In the genomic region with DNA sequence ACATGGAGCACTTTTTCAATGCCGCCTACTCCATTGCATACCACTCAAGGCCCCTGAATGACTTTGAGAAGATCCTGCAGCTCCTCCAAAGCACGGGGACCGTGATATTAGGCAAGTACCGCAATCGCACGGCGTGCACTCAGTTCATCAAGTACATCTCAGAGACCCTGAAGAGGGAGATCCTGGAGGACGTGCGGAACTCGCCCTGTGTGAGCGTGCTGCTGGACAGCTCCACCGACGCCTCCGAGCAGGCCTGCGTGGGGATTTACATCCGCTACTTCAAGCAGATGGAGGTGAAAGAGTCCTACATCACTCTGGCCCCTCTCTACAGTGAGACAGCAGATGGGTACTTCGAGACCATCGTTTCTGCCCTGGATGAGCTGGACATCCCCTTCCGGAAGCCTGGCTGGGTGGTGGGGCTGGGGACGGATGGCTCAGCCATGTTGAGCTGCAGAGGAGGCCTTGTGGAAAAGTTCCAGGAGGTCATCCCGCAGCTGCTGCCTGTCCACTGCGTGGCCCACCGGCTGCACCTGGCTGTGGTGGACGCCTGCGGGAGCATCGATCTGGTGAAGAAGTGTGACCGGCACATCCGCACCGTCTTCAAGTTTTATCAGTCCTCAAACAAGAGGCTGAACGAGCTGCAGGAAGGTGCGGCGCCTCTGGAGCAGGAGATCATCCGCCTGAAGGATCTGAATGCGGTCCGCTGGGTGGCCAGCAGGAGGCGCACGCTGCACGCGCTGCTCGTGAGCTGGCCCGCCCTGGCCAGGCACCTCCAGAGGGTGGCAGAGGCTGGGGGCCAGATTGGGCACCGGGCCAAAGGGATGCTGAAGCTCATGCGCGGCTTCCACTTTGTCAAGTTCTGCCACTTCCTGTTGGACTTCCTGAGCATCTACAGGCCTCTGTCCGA, we compare ENCODE assay signal across 11 cellular contexts. TPM values are rescaled to one million over a fixed set of nuclear protein-coding genes. Genes with fewer than 3 reads are reported as not detected.
DNase-seq lines count a peak whose midpoint lies in the region; ATAC-seq and TF ChIP-seq lines count a peak whose summit lies in the region.
"Had no signal": no experiment of that assay in that cellular context is flagged by ENCODE, and none has a peak within 500 bp of the region (broad histone marks: within the 10 kb centered on the region; RNA-seq: fewer than 3 reads in every experiment).

No MANE protein-coding gene starts in this region.

- H3K27ac ChIP-seq in HEK293 (ENCODE audit: extremely low read depth, low read depth, low read length) (no peak overlapping the region), neural cell (ENCODE audit: low read length) (no peak overlapping the region)
- H3K27ac ChIP-seq: tibial artery had no signal

- H2AFZ ChIP-seq in neural cell (ENCODE audit: low read depth, low read length) = no peak overlapping the region

- no peaks in the 10 kb centered on the region for H3F3A ChIP-seq in neural cell (ENCODE audit: insufficient read depth, low read length, poor library complexity, severe bottlenecking)

- H3K9ac ChIP-seq in neural cell (ENCODE audit: low read length) = no peak overlapping the region

- CTCF ChIA-PET in HEK293 (lab: Yijun Ruan, JAX) = interaction anchor here (0.8 to 1.3 kb wide), 5 partner anchors 9 to 198 kb away, joined by 3 to 4 read pairs (median 3); no protein-coding TSS in a partner anchor

- TF ChIP-seq CTCF in HEK293 (tag by site-specific recombination; IDR thresholded peaks at IDR 0.05) (0 out of 2 replicates have a peak, but pooled peaks have one; percentile 24), neural cell (IDR thresholded peaks at IDR 0.05; ENCODE audit: poor library complexity, severe bottlenecking) (peak; percentile 37)

- POLR2A ChIA-PET in HEK293 (lab: Yijun Ruan, JAX) = no interaction called here

- H4K20me1 ChIP-seq in neural cell (ENCODE audit: insufficient read depth) = no peaks in the 10 kb centered on the region

- H3K4me3 ChIP-seq in HEK293 (ENCODE audit: low read depth, low read length) (no peak overlapping the region), neural cell (ENCODE audit: low read length) (no peak overlapping the region)
- H3K4me3 ChIP-seq: tibial artery had no signal

- H3K79me2 ChIP-seq in neural cell (replicated peaks; ENCODE audit: insufficient read depth, low read length) = no peaks in the 10 kb centered on the region

- H3K27me3 ChIP-seq in neural cell (ENCODE audit: insufficient read depth, low read depth, low read length) = no peaks in the 10 kb centered on the region
- H3K27me3 ChIP-seq: tibial artery had no signal

- DNase-seq in ELF-1 (ENCODE audit: low read depth, low spot score) = peak; percentile 49
- DNase-seq in ecto neural progenitor cell (ENCODE audit: low spot score) = peak; percentile 68
- no peak for DNase-seq in UCSD-AML1 (lab: John Stamatoyannopoulos, UW; ENCODE audit: unreplicated experiment)
- DNase-seq in OCI-M2 (lab: John Stamatoyannopoulos, UW; ENCODE audit: unreplicated experiment) = no peak
- DNase-seq in NCI-H2227 (lab: John Stamatoyannopoulos, UW; ENCODE audit: unreplicated experiment) = no peak
- DNase-seq: activated B cell treated with CpG ODN at 0.5 μM for 24 hours; stimulated activated CD4-positive, alpha-beta T cell treated with anti-CD3 and anti-CD28 coated beads, Interleukin-4, amount 100 ng/mL, for 4 hours; tibial artery had no signal

- peaks cover 0 to 7% of the 10 kb centered on the region in 2 experiments; a peak in 1 of 3 replicates for H3K36me3 ChIP-seq in HEK293 (ENCODE audit: control insufficient read depth in 2 of 2, insufficient read depth in 1 of 2, low read length in 2 of 2)
- peaks cover 6% of the 10 kb centered on the region for H3K36me3 ChIP-seq in neural cell (ENCODE audit: insufficient read depth, low read length)

- H3K9me3 ChIP-seq in HEK293 (ENCODE audit: control insufficient read depth, insufficient read depth, low read depth, low read length) (no peaks in the 10 kb centered on the region), neural cell (ENCODE audit: low read length) (no peaks in the 10 kb centered on the region)
- H3K9me3 ChIP-seq: tibial artery had no signal

- TF ChIP-seq EP300 in neural cell (conservative IDR thresholded peaks at IDR 0.05; ENCODE audit: poor library complexity, severe bottlenecking) = no peak

- peak; percentile 12 for TF ChIP-seq RAD21 in neural cell (conservative IDR thresholded peaks at IDR 0.05)

- no peak for ATAC-seq in HG02571 (IDR thresholded peaks at IDR 0.05; ENCODE audit: unreplicated experiment)

- H3K4me1 ChIP-seq in HEK293 (ENCODE audit: control insufficient read depth, insufficient read depth, low read length) = no peaks in the 10 kb centered on the region
- H3K4me1 ChIP-seq: tibial artery had no signal

- no peaks in the 10 kb centered on the region for H3K9me2 ChIP-seq in neural cell (ENCODE audit: insufficient read depth, low read length)

- no peak overlapping the region for H3K4me2 ChIP-seq in neural cell (ENCODE audit: low read length)

TF ChIP-seq in HEK293, 187 proteins besides CTCF, POLR2A, EP300 and RAD21 (continues in another document):
- TF ChIP-seq OSR2 (tag by site-specific recombination; IDR thresholded peaks at IDR 0.05) = no peak
- TF ChIP-seq, protein P1, sequence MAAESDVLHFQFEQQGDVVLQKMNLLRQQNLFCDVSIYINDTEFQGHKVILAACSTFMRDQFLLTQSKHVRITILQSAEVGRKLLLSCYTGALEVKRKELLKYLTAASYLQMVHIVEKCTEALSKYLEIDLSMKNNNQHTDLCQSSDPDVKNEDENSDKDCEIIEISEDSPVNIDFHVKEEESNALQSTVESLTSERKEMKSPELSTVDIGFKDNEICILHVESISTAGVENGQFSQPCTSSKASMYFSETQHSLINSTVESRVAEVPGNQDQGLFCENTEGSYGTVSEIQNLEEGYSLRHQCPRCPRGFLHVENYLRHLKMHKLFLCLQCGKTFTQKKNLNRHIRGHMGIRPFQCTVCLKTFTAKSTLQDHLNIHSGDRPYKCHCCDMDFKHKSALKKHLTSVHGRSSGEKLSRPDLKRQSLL (tag by site-specific recombination; IDR thresholded peaks at IDR 0.05) = no peak
- no peak for TF ChIP-seq OVOL3 (tag by site-specific recombination; IDR thresholded peaks at IDR 0.05)
- TF ChIP-seq ZNF792 (tag by site-specific recombination; IDR thresholded peaks at IDR 0.05) = no peak
- no peak for TF ChIP-seq GFI1B (tag by site-specific recombination; IDR thresholded peaks at IDR 0.05)
- TF ChIP-seq HOXA7 (CRISPR knock-in tag; IDR thresholded peaks at IDR 0.05; ENCODE audit: borderline replicate concordance) = no peak

TF ChIP-seq in neural cell, 6 proteins besides CTCF, POLR2A, EP300 and RAD21:
- TF ChIP-seq SMC3 (conservative IDR thresholded peaks at IDR 0.05; ENCODE audit: poor library complexity) (peak; percentile 15), TAF1 (IDR thresholded peaks at IDR 0.05; ENCODE audit: low read depth) (no peak)
- TF ChIP-seq, protein P2, sequence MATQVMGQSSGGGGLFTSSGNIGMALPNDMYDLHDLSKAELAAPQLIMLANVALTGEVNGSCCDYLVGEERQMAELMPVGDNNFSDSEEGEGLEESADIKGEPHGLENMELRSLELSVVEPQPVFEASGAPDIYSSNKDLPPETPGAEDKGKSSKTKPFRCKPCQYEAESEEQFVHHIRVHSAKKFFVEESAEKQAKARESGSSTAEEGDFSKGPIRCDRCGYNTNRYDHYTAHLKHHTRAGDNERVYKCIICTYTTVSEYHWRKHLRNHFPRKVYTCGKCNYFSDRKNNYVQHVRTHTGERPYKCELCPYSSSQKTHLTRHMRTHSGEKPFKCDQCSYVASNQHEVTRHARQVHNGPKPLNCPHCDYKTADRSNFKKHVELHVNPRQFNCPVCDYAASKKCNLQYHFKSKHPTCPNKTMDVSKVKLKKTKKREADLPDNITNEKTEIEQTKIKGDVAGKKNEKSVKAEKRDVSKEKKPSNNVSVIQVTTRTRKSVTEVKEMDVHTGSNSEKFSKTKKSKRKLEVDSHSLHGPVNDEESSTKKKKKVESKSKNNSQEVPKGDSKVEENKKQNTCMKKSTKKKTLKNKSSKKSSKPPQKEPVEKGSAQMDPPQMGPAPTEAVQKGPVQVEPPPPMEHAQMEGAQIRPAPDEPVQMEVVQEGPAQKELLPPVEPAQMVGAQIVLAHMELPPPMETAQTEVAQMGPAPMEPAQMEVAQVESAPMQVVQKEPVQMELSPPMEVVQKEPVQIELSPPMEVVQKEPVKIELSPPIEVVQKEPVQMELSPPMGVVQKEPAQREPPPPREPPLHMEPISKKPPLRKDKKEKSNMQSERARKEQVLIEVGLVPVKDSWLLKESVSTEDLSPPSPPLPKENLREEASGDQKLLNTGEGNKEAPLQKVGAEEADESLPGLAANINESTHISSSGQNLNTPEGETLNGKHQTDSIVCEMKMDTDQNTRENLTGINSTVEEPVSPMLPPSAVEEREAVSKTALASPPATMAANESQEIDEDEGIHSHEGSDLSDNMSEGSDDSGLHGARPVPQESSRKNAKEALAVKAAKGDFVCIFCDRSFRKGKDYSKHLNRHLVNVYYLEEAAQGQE (IDR thresholded peaks at IDR 0.05; ENCODE audit: borderline replicate concordance) = no peak

RNA-seq across cellular contexts. Expression of a gene that starts 12.7 kb away (rescaled TPM):
- polyA plus RNA-seq in neural cell = 550 and 643 TPM in 2 replicates
- polyA minus RNA-seq in neural cell = 447 and 489 TPM in 2 replicates

RNA-seq across cellular contexts. Expression of a gene that starts 22.9 kb away (rescaled TPM):
- polyA plus RNA-seq in neural cell = 16.8 and 19.0 TPM in 2 replicates
- 25.2 and 27.3 TPM in 2 replicates for polyA minus RNA-seq in neural cell

Comparison
In these comparisons a context has a peak if more than half of its experiments do, and no peak if none do; other contexts are left out.
1. DNase-seq: peak in ELF-1 (single experiment) and ecto neural progenitor cell (single experiment); none in UCSD-AML1 (single experiment), OCI-M2 (single experiment) and NCI-H2227 (single experiment).